31 cellular contexts compared by ENCODE assay signal in the genomic region with DNA sequence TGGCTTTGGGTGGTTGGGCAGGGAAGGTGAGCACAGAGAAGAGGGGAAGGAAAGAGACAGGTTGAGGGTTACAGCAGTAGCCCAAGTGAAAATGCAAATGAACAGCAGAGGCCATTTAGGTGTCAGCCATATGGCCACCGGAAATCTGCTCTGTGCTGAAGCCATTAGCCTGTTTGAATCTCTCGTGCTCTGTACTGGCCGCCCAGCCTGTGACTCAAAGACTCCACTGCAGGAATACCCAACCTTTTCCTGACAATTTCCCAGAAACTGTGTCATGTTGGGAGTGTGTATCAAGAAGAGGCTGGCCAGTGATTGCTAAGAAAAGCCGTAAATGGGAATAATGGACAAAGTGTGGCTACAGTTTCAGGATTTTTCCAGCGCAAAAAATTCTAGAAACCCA. TPM values are rescaled to one million over a fixed set of nuclear protein-coding genes. Genes with fewer than 3 reads are reported as not detected.
DNase-seq lines count a peak whose midpoint lies in the region; ATAC-seq and TF ChIP-seq lines count a peak whose summit lies in the region.
"Had no signal": no experiment of that assay in that cellular context is flagged by ENCODE, and none has a peak within 500 bp of the region (broad histone marks: within the 10 kb centered on the region; RNA-seq: fewer than 3 reads in every experiment).

No MANE protein-coding gene starts in this region.

- BruUV-seq in IMR-90 (replicated peaks; lab: Mats Ljungman, UMichigan) (no TSS peak), mammary epithelial cell (replicated peaks; lab: Mats Ljungman, UMichigan) (no TSS peak)

- WGBS in IMR-90 (ENCODE audit: extremely low coverage in 2 of 2, insufficient read length in 1 of 2), 2 experiments, result 80% methylated on average over 2 of the region's 5 CpGs; no CpG with 5 or more reads in 1 of the 2 experiments
- 93 to 94% methylated on average over 5 of the region's 5 CpGs for WGBS in body of pancreas, 2 donors
- 32% methylated on average over 5 of the region's 5 CpGs for WGBS in smooth muscle cell (ENCODE audit: low lambda C conversion rate)
- WGBS in mammary epithelial cell (ENCODE audit: low coverage, missing lambda C conversion rate), result 96% methylated on average over 5 of the region's 5 CpGs

- H3K36me3 ChIP-seq in IMR-90 (ENCODE audit: control insufficient read depth, insufficient read depth, low read length), result no peaks in the 10 kb centered on the region
- no peaks in the 10 kb centered on the region for H3K36me3 ChIP-seq in body of pancreas (replicated peaks in 1 of 2; ENCODE audit: insufficient read depth in 1 of 2, low read depth in 2 of 2)
- H3K36me3 ChIP-seq in smooth muscle cell (ENCODE audit: low read depth), result no peaks in the 10 kb centered on the region
- H3K36me3 ChIP-seq in mammary epithelial cell (ENCODE audit: insufficient read depth, low read length), result no peaks in the 10 kb centered on the region
- H3K36me3 ChIP-seq: colonic mucosa, esophagus muscularis mucosa, heart right ventricle, Peyer's patch, prostate gland, right lobe of liver had no signal

- TF ChIP-seq RAD21 in IMR-90 (IDR thresholded peaks at IDR 0.05; ENCODE audit: low read length), result no peak

- H2BK15ac ChIP-seq in IMR-90 (ENCODE audit: low read depth, low read length), result peak overlapping the region; percentile 4; the same call in 1 of the 3 replicates

- no peak overlapping the region for H3K4me3 Mint-ChIP-seq in glutamatergic neuron (ENCODE audit: unreplicated experiment)
- H3K4me3 Mint-ChIP-seq: naive B cell, type B pancreatic cell had no signal

- peaks cover 2% of the 10 kb centered on the region for H3K4me1 ChIP-seq in IMR-90 (ENCODE audit: control insufficient read depth, insufficient read depth, low read length)
- peaks cover 7% of the 10 kb centered on the region for H3K4me1 ChIP-seq in body of pancreas
- H3K4me1 ChIP-seq in smooth muscle cell (ENCODE audit: low read depth), result peaks cover 4% of the 10 kb centered on the region
- no peaks in the 10 kb centered on the region for H3K4me1 ChIP-seq in mammary epithelial cell (ENCODE audit: insufficient read depth, low read length)
- H3K4me1 ChIP-seq: colonic mucosa, Peyer's patch, prostate gland, right lobe of liver had no signal

- CTCF ChIA-PET in IMR-90 (lab: Yijun Ruan, JAX), result no interaction called here
- CTCF ChIA-PET in mammary epithelial cell (lab: Charles Lee; ENCODE audit: low non-redundant PET), result no interaction called here

- H3K56ac ChIP-seq in IMR-90 (ENCODE audit: extremely low read depth, insufficient read depth, low read length), result no peak overlapping the region

- no peaks in the 10 kb centered on the region for H3K27me3 ChIP-seq in IMR-90 (ENCODE audit: control insufficient read depth, insufficient read depth, low read length)
- H3K27me3 ChIP-seq in body of pancreas, result no peaks in the 10 kb centered on the region
- no peaks in the 10 kb centered on the region for H3K27me3 ChIP-seq in smooth muscle cell (ENCODE audit: low read depth)
- H3K27me3 ChIP-seq in mammary epithelial cell (ENCODE audit: insufficient read depth, low read length), result no peaks in the 10 kb centered on the region
- H3K27me3 ChIP-seq: colonic mucosa, esophagus muscularis mucosa, foreskin keratinocyte, heart right ventricle, Peyer's patch, right lobe of liver had no signal

- H3K4me1 Mint-ChIP-seq in glutamatergic neuron (ENCODE audit: low read depth, unreplicated experiment), result peaks cover 11% of the 10 kb centered on the region
- H3K4me1 Mint-ChIP-seq: naive B cell had no signal

- H3K9me1 ChIP-seq in IMR-90 (ENCODE audit: insufficient read depth, low read length), result peaks cover 8% of the 10 kb centered on the region

- DNase-seq in IMR-90, result no peak
- no peak for DNase-seq in body of pancreas
- DNase-seq in glutamatergic neuron, result peak; percentile 24
- DNase-seq in smooth muscle cell (lab: John Stamatoyannopoulos, UW; ENCODE audit: unreplicated experiment), result no peak
- no peak for DNase-seq in mammary epithelial cell
- DNase-seq in NCI-H526 (lab: John Stamatoyannopoulos, UW), result no peak
- DNase-seq: activated CD4-positive, alpha-beta T cell treated with anti-CD3 and anti-CD28 coated beads for 4 hours; activated CD8-positive, alpha-beta memory T cell treated with anti-CD3 and anti-CD28 coated beads for 24 hours; activated naive CD4-positive, alpha-beta T cell treated with anti-CD3 and anti-CD28 coated beads, Interleukin-2, amount 50 U/mL, for 16 hours; activated T-cell treated with anti-CD3 and anti-CD28 coated beads for 4 hours; colonic mucosa; foreskin keratinocyte; heart right ventricle; KBM-7; left ventricle myocardium superior; midbrain; naive B cell; NCI-H1092 treated with DMSO at 0.1 percent for 48 hours; NCI-H187 treated with DMSO at 0.1 percent for 48 hours; NCI-H524 treated with DMSO at 0.1 percent for 48 hours; nucleus accumbens; Peyer's patch; right lobe of liver; SHP77 treated with DMSO at 0.1 percent for 48 hours; stimulated activated CD4-positive, alpha-beta T cell treated with anti-CD3 and anti-CD28 coated beads, Interleukin-4, amount 100 ng/mL, for 4 hours; substantia nigra had no signal

- H3K14ac ChIP-seq in IMR-90 (replicated peaks; ENCODE audit: low read depth, low read length), result peak overlapping the region; percentile 25

- ATAC-seq in IMR-90 (ENCODE audit: low read depth) (no peak), body of pancreas (peak; percentile 33), GM19395 (IDR thresholded peaks at IDR 0.05; ENCODE audit: unreplicated experiment) (no peak)
- ATAC-seq: foreskin keratinocyte, left ventricle myocardium superior, right lobe of liver had no signal

- no peak overlapping the region for H3K23ac ChIP-seq in IMR-90 (ENCODE audit: low read depth, low read length)

- H3K4me3 ChIP-seq in IMR-90 (ENCODE audit: insufficient read depth, low read depth, low read length) (no peak overlapping the region), body of pancreas (no peak overlapping the region), smooth muscle cell (no peak overlapping the region), mammary epithelial cell (replicated peaks in 1 of 3; ENCODE audit: insufficient read depth in 1 of 3, low read depth in 2 of 3, low read length in 3 of 3) (no peak overlapping the region)
- H3K4me3 ChIP-seq: colonic mucosa, esophagus muscularis mucosa, heart right ventricle, Peyer's patch, prostate gland, right lobe of liver had no signal

- H2BK20ac ChIP-seq in IMR-90 (ENCODE audit: low read depth, low read length), result peak overlapping the region; percentile 59; the same call in 1 of the 2 replicates

- H4K20me1 ChIP-seq in IMR-90 (ENCODE audit: insufficient read depth, low read length) (no peaks in the 10 kb centered on the region), smooth muscle cell (ENCODE audit: low read depth) (no peaks in the 10 kb centered on the region), mammary epithelial cell (ENCODE audit: insufficient read depth, low read length) (no peaks in the 10 kb centered on the region)

- H3K79me1 ChIP-seq in IMR-90 (ENCODE audit: low read depth in 1 of 2, low read length in 2 of 2), result peaks cover 2 to 6% of the 10 kb centered on the region in 2 experiments; a peak in 2 of 4 replicates

- intact Hi-C loops in IMR-90 (cut with micrococcal nuclease), result no loop called here
- intact Hi-C loops in body of pancreas (cut with DNase I), result no loop called here
- intact Hi-C loops in mammary epithelial cell (cut with micrococcal nuclease), result no loop called here

- H3F3A ChIP-seq in smooth muscle cell (ENCODE audit: low read depth), result peaks cover 15% of the 10 kb centered on the region

- peak overlapping the region; percentile 42; the same call in 1 of the 2 replicates for H4K5ac ChIP-seq in IMR-90 (ENCODE audit: low read depth, low read length)

- no peaks in the 10 kb centered on the region for H3K36me3 Mint-ChIP-seq in glutamatergic neuron (ENCODE audit: unreplicated experiment)
- H3K36me3 Mint-ChIP-seq: naive B cell, type B pancreatic cell had no signal

- peak overlapping the region in 1 of 2 experiments; percentile 26; a peak in 1 of 4 replicates for H4K8ac ChIP-seq in IMR-90 (ENCODE audit: low read depth in 2 of 2, low read length in 2 of 2)

- H3K4ac ChIP-seq in IMR-90 (ENCODE audit: low read depth, low read length), result peak overlapping the region; percentile 28; the same call in 1 of the 2 replicates

- H3K9me3 ChIP-seq in IMR-90 (ENCODE audit: control insufficient read depth, insufficient read depth, low read length) (no peaks in the 10 kb centered on the region), body of pancreas (no peaks in the 10 kb centered on the region), smooth muscle cell (replicated peaks; ENCODE audit: low read depth) (no peaks in the 10 kb centered on the region), mammary epithelial cell (replicated peaks; ENCODE audit: insufficient read depth, low read length) (no peaks in the 10 kb centered on the region)
- H3K9me3 ChIP-seq: colonic mucosa, esophagus muscularis mucosa, heart right ventricle, Peyer's patch, prostate gland, right lobe of liver had no signal

- H3K27ac ChIP-seq in IMR-90 (ENCODE audit: insufficient read depth, low read length) (no peak overlapping the region), body of pancreas (no peak overlapping the region), smooth muscle cell (ENCODE audit: low read depth) (peak overlapping the region; percentile 96), mammary epithelial cell (ENCODE audit: insufficient read depth, low read depth, low read length) (no peak overlapping the region)
- H3K27ac ChIP-seq: colonic mucosa, foreskin keratinocyte, prostate gland, right lobe of liver had no signal

- POLR2A ChIA-PET in IMR-90 (lab: Charles Lee; ENCODE audit: unreplicated experiment), result no interaction called here

- H3K9ac ChIP-seq in IMR-90 (ENCODE audit: low read depth, low read length), result no peak overlapping the region
- H3K9ac ChIP-seq in smooth muscle cell (ENCODE audit: low read depth), result no peak overlapping the region
- H3K9ac ChIP-seq in mammary epithelial cell (ENCODE audit: insufficient read depth, low read length), result no peak overlapping the region

- TF ChIP-seq POLR2A in IMR-90 (IDR thresholded peaks at IDR 0.05; ENCODE audit: low read depth, low read length) (no peak), body of pancreas (IDR thresholded peaks at IDR 0.05) (no peak)

- H3K79me2 ChIP-seq in smooth muscle cell (ENCODE audit: low read depth) (no peaks in the 10 kb centered on the region), mammary epithelial cell (ENCODE audit: insufficient read depth, low read length) (no peaks in the 10 kb centered on the region)

- peak overlapping the region; percentile 66 for H4K91ac ChIP-seq in IMR-90 (ENCODE audit: insufficient read depth, low read depth, low read length)

- H2BK5ac ChIP-seq in IMR-90 (ENCODE audit: low read depth, low read length, poor library complexity, severe bottlenecking), result no peak overlapping the region

- peak overlapping the region; percentile 67 for H2AK5ac ChIP-seq in IMR-90 (ENCODE audit: low read depth, low read length)

- peaks cover 7% of the 10 kb centered on the region for H3K9me3 Mint-ChIP-seq in glutamatergic neuron (ENCODE audit: unreplicated experiment)
- H3K9me3 Mint-ChIP-seq: activated T-helper 2 cell treated with anti-CD3 and anti-CD28 coated beads, Interferon-gamma antibody, Interleukin-2, Interleukin-4, amounts not matched to agents 10 μg/mL and 5 μg/mL and 100 μg/mL, durations not matched to agents 14 hours and 24 hours and 36 hours; type B pancreatic cell had no signal

- peaks cover 5% of the 10 kb centered on the region for H3K27me3 Mint-ChIP-seq in glutamatergic neuron (ENCODE audit: unreplicated experiment)
- H3K27me3 Mint-ChIP-seq: type B pancreatic cell had no signal

- peak overlapping the region; percentile 37; the same call in 1 of the 2 replicates for H3K18ac ChIP-seq in IMR-90 (ENCODE audit: low read depth, low read length)

- in situ Hi-C loops in IMR-90 (cut with MboI; ENCODE audit: low sequenced_read_pairs) (no loop called here), mammary epithelial cell (cut with MboI; ENCODE audit: low sequenced_read_pairs in 2 of 2) (no loop called here)

- no peak overlapping the region for H2AK9ac ChIP-seq in IMR-90 (replicated peaks; ENCODE audit: low read depth, low read length, poor library complexity)

- H2AFZ ChIP-seq in IMR-90 (replicated peaks; ENCODE audit: low read length, poor library complexity) (no peak overlapping the region), smooth muscle cell (ENCODE audit: low read depth) (no peak overlapping the region), mammary epithelial cell (ENCODE audit: low read depth, low read length) (no peak overlapping the region)

- TF ChIP-seq CTCF in IMR-90 (conservative IDR thresholded peaks at IDR 0.05; ENCODE audit: low read depth, low read length) (no peak), body of pancreas (IDR thresholded peaks at IDR 0.05) (no peak), glutamatergic neuron (IDR thresholded peaks at IDR 0.05; ENCODE audit: partially characterized antibody, unreplicated experiment) (no peak), smooth muscle cell (IDR thresholded peaks at IDR 0.05; ENCODE audit: borderline replicate concordance, insufficient read depth, poor library complexity, severe bottlenecking) (no peak), mammary epithelial cell (conservative IDR thresholded peaks at IDR 0.05 in 1 of 2, IDR thresholded peaks at IDR 0.05 in 1 of 2; ENCODE audit: extremely low read depth in 1 of 2, insufficient read depth in 1 of 2, low read depth in 1 of 2, low read length in 2 of 2) (no peak)

- dilution Hi-C loops in IMR-90 (cut with HindIII; ENCODE audit: low sequenced_read_pairs, unreplicated experiment) (no loop called here), mammary epithelial cell (cut with HindIII; ENCODE audit: low sequenced_read_pairs) (no loop called here)

- H3K4me2 ChIP-seq in IMR-90 (ENCODE audit: low read depth, low read length), result no peak overlapping the region
- no peak overlapping the region for H3K4me2 ChIP-seq in smooth muscle cell
- H3K4me2 ChIP-seq in mammary epithelial cell (ENCODE audit: insufficient read depth, low read depth, low read length), result no peak overlapping the region

- peak overlapping the region; percentile 88 for H3K27ac Mint-ChIP-seq in glutamatergic neuron (ENCODE audit: unreplicated experiment)
- H3K27ac Mint-ChIP-seq: activated T-helper 2 cell treated with anti-CD3 and anti-CD28 coated beads, Interferon-gamma antibody, Interleukin-2, Interleukin-4, amounts not matched to agents 10 μg/mL and 5 μg/mL and 100 μg/mL, durations not matched to agents 14 hours and 24 hours and 36 hours; type B pancreatic cell had no signal

- peak overlapping the region; percentile 5; the same call in 1 of the 2 replicates for H2BK120ac ChIP-seq in IMR-90 (ENCODE audit: low read depth, low read length)

RNA-seq across cellular contexts. Expression of a gene that starts 35.9 kb away (rescaled TPM):
- total RNA-seq in IMR-90 (2012; rRNA removed), result 267 and 361 TPM in 2 replicates
- polyA plus RNA-seq in IMR-90 (2012; rRNA removed), result 191 and 221 TPM in 2 replicates
- polyA plus RNA-seq in IMR-90 (2012; cell fraction: cytosol; rRNA removed), result 68.3 and 80.0 TPM in 2 replicates
- 60.2 and 146 TPM in 2 replicates for polyA plus RNA-seq in IMR-90 (2012; cell fraction: nucleus; rRNA removed; ENCODE audit: low replicate concordance)
- total RNA-seq in body of pancreas, result 10 to 100 TPM; 25.7 to 27.5 TPM
- 259 TPM for total RNA-seq in glutamatergic neuron (ENCODE audit: unreplicated experiment)
- total RNA-seq in smooth muscle cell, result 209 and 211 TPM in 2 replicates
- 111 and 113 TPM in 2 replicates for polyA plus RNA-seq in smooth muscle cell
- total RNA-seq in mammary epithelial cell, result 100 to 1,000 TPM; 114 to 184 TPM
- polyA plus RNA-seq in mammary epithelial cell, result 46.7 TPM
- 258 TPM for polyA minus RNA-seq in mammary epithelial cell
